Comparison of ENCODE assay signal across 18 cellular contexts in the genomic region with DNA sequence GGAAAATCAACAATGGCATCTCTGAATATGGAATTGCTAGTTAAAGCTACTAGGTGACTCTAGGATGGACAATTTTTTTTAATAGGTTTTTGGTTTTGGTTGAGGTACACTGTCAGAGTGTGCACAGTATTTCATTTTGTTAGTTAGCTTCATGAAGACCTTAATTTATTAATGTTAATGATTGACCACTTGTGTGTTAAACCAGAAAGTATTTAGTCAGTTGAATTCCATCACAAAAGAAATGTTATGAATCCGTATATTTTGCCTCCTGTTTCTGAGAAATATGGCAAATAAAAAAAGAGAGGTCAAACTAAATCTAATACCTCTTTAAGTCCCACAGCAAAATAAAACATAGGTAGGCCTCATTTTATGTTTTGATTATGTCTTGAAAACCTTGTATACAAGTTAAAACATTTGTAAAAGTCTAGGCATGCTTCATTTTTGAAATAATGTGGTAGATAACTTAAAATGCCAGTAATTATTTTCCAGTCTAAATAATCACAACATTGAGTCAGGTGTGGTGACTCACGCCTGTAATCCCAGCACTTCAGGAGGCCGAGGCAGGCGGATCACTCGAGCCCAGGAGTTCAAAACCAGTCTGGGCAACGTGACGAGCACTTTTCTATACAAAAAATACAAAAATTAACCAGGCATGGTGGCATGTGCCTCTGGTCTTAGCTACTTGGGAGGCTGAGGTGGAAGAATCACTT. TPM values are rescaled to one million over a fixed set of nuclear protein-coding genes. Genes with fewer than 3 reads are reported as not detected.
DNase-seq lines count a peak whose midpoint lies in the region; ATAC-seq, FAIRE-seq and TF ChIP-seq lines count a peak whose summit lies in the region.
"Had no signal": no experiment of that assay in that cellular context is flagged by ENCODE, and none has a peak within 500 bp of the region (broad histone marks: within the 10 kb centered on the region; RNA-seq: fewer than 3 reads in every experiment).

No MANE protein-coding gene starts in this region.

- TF ChIP-seq CTCF in kidney (IDR thresholded peaks at IDR 0.05; ENCODE audit: borderline replicate concordance, extremely low read depth, insufficient read depth) (no peak), spleen (IDR thresholded peaks at IDR 0.05 in 8 of 11, conservative IDR thresholded peaks at IDR 0.05 in 3 of 11) (no peak), GM10266 (IDR thresholded peaks at IDR 0.05; ENCODE audit: control insufficient read depth, insufficient read depth, low read depth, missing control alignments) (no peak)

- peak overlapping the region; percentile 63 to 84 for H3K27ac ChIP-seq in kidney (ENCODE audit: low read depth in 2 of 2, low read length in 2 of 2)
- peak overlapping the region in 7 of 8 donors; percentile 44 to 72 (median 61) for H3K27ac ChIP-seq in spleen
- H3K27ac ChIP-seq: RWPE1 had no signal

- TF ChIP-seq POLR2A in spleen (IDR thresholded peaks at IDR 0.05) = no peak

- H3K36me3 ChIP-seq in adipocyte (ENCODE audit: control insufficient read depth, insufficient read depth, low read length, severe bottlenecking) = no peaks in the 10 kb centered on the region
- no peaks in the 10 kb centered on the region for H3K36me3 ChIP-seq in kidney (ENCODE audit: control insufficient read depth in 1 of 2, insufficient read depth in 2 of 2, low read length in 2 of 2)
- H3K36me3 ChIP-seq in spleen = no peaks in the 10 kb centered on the region

- 76 to 91% (median 88%) methylated on average over 7 of the region's 7 CpGs for WGBS in spleen, 5 donors

- no peaks in the 10 kb centered on the region for H3K27me3 ChIP-seq in adipocyte (replicated peaks; ENCODE audit: control insufficient read depth, insufficient read depth, low read length)
- no peaks in the 10 kb centered on the region for H3K27me3 ChIP-seq in spleen (replicated peaks in 1 of 7)

- intact Hi-C loops in kidney (cut with DNase I) (no loop called here), spleen (cut with DNase I; ENCODE audit: low total_unique reads) (no loop called here)

- FAIRE-seq in kidney (lab: Jason Lieb, UNC) = peak; percentile 85
- FAIRE-seq: GM19239 had no signal

- H3K9me3 ChIP-seq in adipocyte (ENCODE audit: control insufficient read depth, low read length) (no peaks in the 10 kb centered on the region), kidney (ENCODE audit: control insufficient read depth in 1 of 2, low read length in 2 of 2) (no peaks in the 10 kb centered on the region), spleen (no peaks in the 10 kb centered on the region)

- DNase-seq in H4 (ENCODE audit: low spot score) (peak; percentile 53), adipocyte (ENCODE audit: low read depth) (no peak), kidney (no peak), spleen (no peak), GM10266 (ENCODE audit: extremely low spot score) (no peak), iPS-NIHi7 (ENCODE audit: extremely low spot score) (no peak), D341Med (ENCODE audit: low spot score) (no peak)
- DNase-seq: activated CD4-positive, alpha-beta T cell treated with anti-CD3 and anti-CD28 coated beads for 48 hours; dermis blood vessel endothelial cell; KG1; NCI-H526 treated with DMSO at 0.1 percent for 48 hours; posterior cingulate gyrus; stimulated activated CD4-positive, alpha-beta T cell treated with anti-CD3 and anti-CD28 coated beads, Interleukin-2, amount 100 ng/mL, for 24 hours; T-helper 2 cell had no signal

- no peak for ATAC-seq in HG03469 (IDR thresholded peaks at IDR 0.05; ENCODE audit: unreplicated experiment)

- H3K4me1 ChIP-seq in adipocyte (ENCODE audit: control insufficient read depth, insufficient read depth, low read length) = peaks cover 28% of the 10 kb centered on the region
- peaks cover 5 to 41% of the 10 kb centered on the region in 2 donors for H3K4me1 ChIP-seq in kidney (ENCODE audit: control insufficient read depth in 1 of 2, insufficient read depth in 1 of 2, low read depth in 1 of 2, low read length in 2 of 2)
- H3K4me1 ChIP-seq in spleen = peaks cover 0 to 46% (median 24%) of the 10 kb centered on the region in 6 donors

- H3K4me3 ChIP-seq in adipocyte (ENCODE audit: low read length) (peak overlapping the region; percentile 28), kidney (ENCODE audit: low read length in 2 of 2) (peak overlapping the region in 1 of 2 donors; percentile 11), spleen (no peak overlapping the region)

- H3K9ac ChIP-seq in adipocyte (ENCODE audit: low read length) (no peak overlapping the region), kidney (ENCODE audit: low read length in 2 of 2) (no peak overlapping the region)

RNA-seq across cellular contexts. Expression of a gene that starts 50.7 kb away (rescaled TPM):
- total RNA-seq in H4 (2014; rRNA removed; shearing (Covaris generic)) = 16.0 and 23.8 TPM in 2 replicates
- 65.6 TPM for total RNA-seq in kidney
- polyA plus RNA-seq in kidney (ENCODE audit: insufficient read depth, low read depth, low replicate concordance) = 13.3 TPM
- 100 to 1,000 TPM; 197 to 505 (median 301) TPM for total RNA-seq in spleen
- 10 to 100 TPM in 1 of 3 donors, 1 to 10 TPM in 2; 8.3 to 17.0 (median 9.0) TPM for polyA plus RNA-seq in spleen
- total RNA-seq: G401 had no signal

RNA-seq across cellular contexts. Expression of a gene that starts 50.7 kb away (rescaled TPM):
- total RNA-seq in H4 (2014; rRNA removed; shearing (Covaris generic)) = 24.4 and 25.7 TPM in 2 replicates
- total RNA-seq in kidney (38.7 TPM), spleen (100 to 1,000 TPM in 3 of 7 donors, 10 to 100 TPM in 4; 41.0 to 169 (median 92.9) TPM)
- polyA plus RNA-seq in kidney (ENCODE audit: insufficient read depth, low read depth, low replicate concordance) (29.6 TPM), spleen (10 to 100 TPM; 10.4 to 24.2 (median 17.7) TPM)
